2 cellular contexts compared by ENCODE assay signal in the genomic region with DNA sequence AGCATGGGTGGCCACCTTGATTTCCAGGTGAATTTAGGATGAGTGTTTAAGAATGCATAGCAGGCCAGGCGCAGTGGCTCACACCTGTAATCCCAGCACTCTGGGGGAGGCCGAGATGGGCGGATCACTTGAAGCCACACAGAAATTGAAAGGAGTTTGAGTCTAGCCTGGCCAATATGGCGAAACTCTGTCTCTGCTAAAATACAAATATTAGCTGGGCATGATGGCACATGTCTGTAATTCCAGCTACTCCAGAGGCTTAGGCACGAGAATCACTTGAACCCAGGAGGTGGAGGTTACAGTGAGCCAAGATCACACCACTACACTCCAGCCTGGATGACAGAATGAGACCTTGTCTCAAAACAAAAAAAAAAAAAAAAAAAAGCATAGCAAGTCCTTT. TPM values are rescaled to one million over a fixed set of nuclear protein-coding genes. Genes with fewer than 3 reads are reported as not detected.
"Had no signal": no experiment of that assay in that cellular context is flagged by ENCODE, and none has a peak within 500 bp of the region (broad histone marks: within the 10 kb centered on the region; RNA-seq: fewer than 3 reads in every experiment).

No MANE protein-coding gene starts in this region.

RNA-seq across cellular contexts. Expression of gene RSPH10B2, which starts 27.6 kb away (rescaled TPM):
- total RNA-seq: LHCN-M2, Right ventricle myocardium inferior had no signal
